Comparison of ENCODE assay signal across 10 cellular contexts in the genomic region with DNA sequence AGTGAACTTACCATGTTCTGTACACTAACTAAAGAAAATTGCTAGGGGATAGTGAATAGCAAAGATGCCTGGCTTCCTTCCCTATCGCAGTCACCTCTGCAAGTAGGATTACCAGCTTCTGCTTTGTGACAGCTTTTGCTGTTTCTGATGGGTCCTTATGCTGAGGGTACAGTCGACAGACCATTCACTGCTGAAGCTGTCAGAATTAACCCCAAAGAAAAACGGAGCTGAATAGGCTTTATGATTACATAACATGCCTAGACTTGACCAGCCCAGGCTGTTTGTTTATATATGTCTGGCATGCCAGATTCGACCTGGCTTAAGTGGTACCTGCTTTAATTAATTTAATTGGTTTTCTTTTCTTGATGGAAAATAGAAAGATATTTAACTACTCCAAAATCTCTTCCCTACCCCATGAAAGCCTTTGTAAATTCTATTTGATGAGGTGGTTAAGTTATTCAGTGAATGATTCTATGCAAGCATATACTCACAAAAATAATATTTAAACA. TPM values are rescaled to one million over a fixed set of nuclear protein-coding genes. Genes with fewer than 3 reads are reported as not detected.
DNase-seq lines count a peak whose midpoint lies in the region; ATAC-seq and TF ChIP-seq lines count a peak whose summit lies in the region.
"Had no signal": no experiment of that assay in that cellular context is flagged by ENCODE, and none has a peak within 500 bp of the region (broad histone marks: within the 10 kb centered on the region; RNA-seq: fewer than 3 reads in every experiment).

No MANE protein-coding gene starts in this region.

- 19 to 26% methylated on average over 4 of the region's 4 CpGs for WGBS in heart right ventricle, 2 donors

- H3K9me3 ChIP-seq in heart right ventricle (no peaks in the 10 kb centered on the region), uterus (no peaks in the 10 kb centered on the region), tibial artery (no peaks in the 10 kb centered on the region)

- H3K36me3 ChIP-seq in heart right ventricle (no peaks in the 10 kb centered on the region), uterus (no peaks in the 10 kb centered on the region), tibial artery (no peaks in the 10 kb centered on the region)

- peak overlapping the region in 5 of 10 donors; percentile 1 to 39 (median 9) for H3K4me3 ChIP-seq in heart right ventricle
- no peak overlapping the region for H3K4me3 ChIP-seq in uterus
- no peak overlapping the region for H3K4me3 ChIP-seq in tibial artery

- intact Hi-C loops in heart right ventricle (cut with DNase I): loop anchor here in 1 of 10 donors (5.0 kb wide), 1 partner anchor 338 kb away; no protein-coding TSS in a partner anchor
- intact Hi-C loops in left ventricle myocardium superior (cut with micrococcal nuclease): no loop called here
- intact Hi-C loops in uterus (cut with DNase I; ENCODE audit: low total_unique reads): no loop called here
- intact Hi-C loops in tibial artery (cut with DNase I; ENCODE audit: low total_unique reads): no loop called here

- no peak for TF ChIP-seq CTCF in heart right ventricle (IDR thresholded peaks at IDR 0.05)
- no peak for TF ChIP-seq CTCF in uterus (IDR thresholded peaks at IDR 0.05)
- TF ChIP-seq CTCF in tibial artery (IDR thresholded peaks at IDR 0.05): no peak

- H3K27me3 ChIP-seq in heart right ventricle: peaks cover 0 to 28% (median 0%) of the 10 kb centered on the region in 7 donors
- H3K27me3 ChIP-seq in uterus: no peaks in the 10 kb centered on the region
- peaks cover 0 to 3% of the 10 kb centered on the region in 2 donors for H3K27me3 ChIP-seq in tibial artery

- ATAC-seq in heart right ventricle (peak in 2 of 8 donors; percentile 15 to 60), left ventricle myocardium superior (no peak), GM19351 (IDR thresholded peaks at IDR 0.05; ENCODE audit: unreplicated experiment) (no peak)

- peak overlapping the region in 6 of 10 donors; percentile 43 to 65 (median 58) for H3K27ac ChIP-seq in heart right ventricle
- H3K27ac ChIP-seq in epithelial cell of prostate: peak overlapping the region; percentile 42
- H3K27ac ChIP-seq in uterus: peak overlapping the region; percentile 56 to 64
- no peak overlapping the region for H3K27ac ChIP-seq in tibial artery

- TF ChIP-seq POLR2A in uterus (IDR thresholded peaks at IDR 0.05): no peak

- H3K4me1 ChIP-seq in heart right ventricle: peaks cover 0 to 25% (median 14%) of the 10 kb centered on the region in 9 donors
- no peaks in the 10 kb centered on the region for H3K4me1 ChIP-seq in uterus
- H3K4me1 ChIP-seq in tibial artery: peaks cover 0 to 10% (median 4%) of the 10 kb centered on the region in 4 donors

- DNase-seq in heart right ventricle: no peak
- DNase-seq in left ventricle myocardium superior: no peak
- DNase-seq in NCI-H460 (ENCODE audit: extremely low read depth, low read depth): peak; percentile 26
- DNase-seq in epithelial cell of prostate (ENCODE audit: low read depth, low spot score): no peak
- DNase-seq in uterus: no peak
- DNase-seq in tibial artery: no peak
- no peak for DNase-seq in dermis blood vessel endothelial cell
- DNase-seq: activated naive CD8-positive, alpha-beta T cell treated with anti-CD3 and anti-CD28 coated beads, Interleukin-2, amount 10 ng/mL, durations not matched to agents 7 days and 5 days had no signal

RNA-seq across cellular contexts. Expression of gene PRELID3B, which starts 21.7 kb away (rescaled TPM):
- total RNA-seq in heart right ventricle (10 to 100 TPM; 41.4 to 55.9 (median 47.5) TPM), left ventricle myocardium superior (50.1 TPM), uterus (10 to 100 TPM; 13.3 to 44.3 (median 31.9) TPM), dermis blood vessel endothelial cell (75.9 and 93.8 TPM in 2 replicates)
- 10 to 100 TPM; 11.5 to 26.1 TPM for polyA plus RNA-seq in heart right ventricle
- total RNA-seq in NCI-H460 (2014; rRNA removed; shearing (Covaris generic)): 280 and 290 TPM in 2 replicates
- polyA plus RNA-seq in NCI-H460 (2014; cell fraction: nucleus; rRNA removed): 117 and 168 TPM in 2 replicates

RNA-seq across cellular contexts. Expression of gene ATP5F1E, which starts 32.1 kb away (rescaled TPM):
- 100 to 1,000 TPM; 105 to 155 (median 121) TPM for total RNA-seq in heart right ventricle
- 10 to 100 TPM; 84.7 to 96.7 TPM for polyA plus RNA-seq in heart right ventricle
- 128 TPM for total RNA-seq in left ventricle myocardium superior
- 92.3 and 106 TPM in 2 replicates for total RNA-seq in NCI-H460 (2014; rRNA removed; shearing (Covaris generic))
- polyA plus RNA-seq in NCI-H460 (2014; cell fraction: nucleus; rRNA removed): 34.6 and 42.8 TPM in 2 replicates
- total RNA-seq in uterus: 10 to 100 TPM in 2 of 4 donors, 1 to 10 TPM in 2; 5.6 to 42.4 (median 21.1) TPM
- total RNA-seq in dermis blood vessel endothelial cell: 41.8 and 42.7 TPM in 2 replicates

RNA-seq across cellular contexts. Expression of gene TUBB1, which starts 45.0 kb away (rescaled TPM):
- total RNA-seq in heart right ventricle (under 1 TPM in 8 of 10 donors, not detected in 2; 0.17 to 0.38 (median 0.21) TPM), left ventricle myocardium superior (0.30 TPM), uterus (under 1 TPM in 2 of 4 donors, not detected in 2; 0.26 to 0.48 TPM), dermis blood vessel endothelial cell (not detected in 2 replicates)
- polyA plus RNA-seq in heart right ventricle: under 1 TPM; 0.07 to 0.13 TPM
- not detected in 2 replicates for total RNA-seq in NCI-H460 (2014; rRNA removed; shearing (Covaris generic))
- not detected in 2 replicates for polyA plus RNA-seq in NCI-H460 (2014; cell fraction: nucleus; rRNA removed)
- total RNA-seq: activated naive CD8-positive, alpha-beta T cell treated with anti-CD3 and anti-CD28 coated beads, Interleukin-2, amount 10 ng/mL, durations not matched to agents 7 days and 5 days; epithelial cell of proximal tubule had no signal

RNA-seq across cellular contexts. Expression of gene CTSZ, which starts 57.2 kb away (rescaled TPM):
- 100 to 1,000 TPM in 8 of 10 donors, 10 to 100 TPM in 2; 87.9 to 278 (median 124) TPM for total RNA-seq in heart right ventricle
- 100 to 1,000 TPM in 1 of 2 donors, 10 to 100 TPM in 1; 83.9 to 135 TPM for polyA plus RNA-seq in heart right ventricle
- 129 TPM for total RNA-seq in left ventricle myocardium superior
- 245 and 259 TPM in 2 replicates for total RNA-seq in NCI-H460 (2014; rRNA removed; shearing (Covaris generic))
- 547 and 586 TPM in 2 replicates for polyA plus RNA-seq in NCI-H460 (2014; cell fraction: nucleus; rRNA removed)
- total RNA-seq in uterus: 100 to 1,000 TPM in 2 of 4 donors, 10 to 100 TPM in 2; 68.7 to 160 (median 109) TPM
- total RNA-seq in dermis blood vessel endothelial cell: 250 and 566 TPM in 2 replicates

Comparison
In these comparisons a context has a peak if more than half of its experiments do, and no peak if none do; other contexts are left out.
1. H3K27ac ChIP-seq: peak in heart right ventricle (6 of 10), epithelial cell of prostate (single experiment) and uterus (2 of 2); none in tibial artery (0 of 2).